Comparison of ENCODE assay signal across 2 cellular contexts in genomic region chr12:104299842-104300481, GRCh38.
TF ChIP-seq lines count a peak whose summit lies in the region.

No MANE protein-coding gene starts in this region.

TF ChIP-seq in HCT116, 20 proteins besides CTCF, POLR2A, EP300 and RAD21:
- TF ChIP-seq SP1 (IDR thresholded peaks at IDR 0.05; ENCODE audit: low read depth) (no peak), MAX (IDR thresholded peaks at IDR 0.05) (no peak), ELF1 (IDR thresholded peaks at IDR 0.05; ENCODE audit: borderline replicate concordance, low read depth) (no peak), CEBPB (IDR thresholded peaks at IDR 0.05; ENCODE audit: low read depth) (no peak), YY1 (IDR thresholded peaks at IDR 0.05; ENCODE audit: extremely low read depth, insufficient replicate concordance, low read depth, low read length) (no peak), SIN3A (IDR thresholded peaks at IDR 0.05; ENCODE audit: low read depth) (peak; percentile 39; the same call in 1 of the 2 replicates), ZBTB33 (IDR thresholded peaks at IDR 0.05; ENCODE audit: extremely low read depth, insufficient replicate concordance, low read length) (no peak)

TF ChIP-seq in K562, 482 proteins besides CTCF, POLR2A, EP300 and RAD21:
- no peak for TF ChIP-seq ZNF12 (CRISPR knock-in tag; IDR thresholded peaks at IDR 0.05)
- TF ChIP-seq SUPT5H (IDR thresholded peaks at IDR 0.05) = 0 out of 2 replicates have a peak, but pooled peaks have one; percentile 27
- no peak for TF ChIP-seq PREB (CRISPR knock-in tag; IDR thresholded peaks at IDR 0.05)
TF ChIP-seq in K562: peak in this region for 1.
